ENCODE assay signal across 30 cellular contexts in the genomic region with DNA sequence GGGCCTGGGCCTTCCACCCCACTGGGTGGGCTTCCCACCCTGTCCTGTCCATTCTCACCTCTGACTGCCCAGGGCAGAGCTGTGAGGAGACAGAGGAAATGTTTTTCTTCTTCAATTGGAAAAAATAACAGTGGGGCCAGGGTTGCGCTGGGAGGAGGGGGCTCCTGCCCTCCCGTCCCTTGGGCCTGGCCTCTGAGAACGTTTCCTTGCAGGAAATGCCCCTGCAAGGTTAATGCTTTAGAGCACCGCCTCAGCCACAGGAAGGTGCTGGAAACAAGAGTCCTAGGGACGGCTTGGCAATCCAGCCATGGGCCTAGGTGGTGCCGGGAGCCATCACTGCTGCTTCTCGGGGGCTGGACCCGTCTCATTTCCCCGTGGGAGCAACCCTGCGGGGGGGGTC. TPM values are rescaled to one million over a fixed set of nuclear protein-coding genes. Genes with fewer than 3 reads are reported as not detected.
DNase-seq lines count a peak whose midpoint lies in the region; ATAC-seq and TF ChIP-seq lines count a peak whose summit lies in the region.
"Had no signal": no experiment of that assay in that cellular context is flagged by ENCODE, and none has a peak within 500 bp of the region (broad histone marks: within the 10 kb centered on the region; RNA-seq: fewer than 3 reads in every experiment).

No MANE protein-coding gene starts in this region.

- ATAC-seq in Right ventricle myocardium superior (ENCODE audit: poor library complexity) (no peak), left ventricle myocardium superior (no peak), upper lobe of right lung (no peak), GM21390 (IDR thresholded peaks at IDR 0.05; ENCODE audit: unreplicated experiment) (no peak)
- ATAC-seq: activated T-helper 17 cell treated with anti-CD3 and anti-CD28 coated beads, Interleukin-2, amount 50 U/mL, for 72 hours; natural killer cell; stimulated activated naive B cell treated with anti-CD40 and anti-IgM and Interleukin-4, amounts not matched to agents 10 μg/mL and 1 μg/mL and 100 μg/mL, for 72 hours had no signal

- H3K27ac Mint-ChIP-seq in neural crest cell (ENCODE audit: unreplicated experiment) = no peak overlapping the region
- no peak overlapping the region for H3K27ac Mint-ChIP-seq in activated CD4-positive, alpha-beta T cell treated with anti-CD3 and anti-CD28 coated beads, Interleukin-2, amount 10 ng/mL, durations not matched to agents 7 days and 5 days
- H3K27ac Mint-ChIP-seq: activated CD4-positive, alpha-beta T cell treated with anti-CD3 and anti-CD28 coated beads, Interleukin-2, amount 10 ng/mL, durations not matched to agents 24 days and 14 days; activated naive CD8-positive, alpha-beta T cell; activated T-helper 17 cell treated with anti-CD3 and anti-CD28 coated beads, Interleukin-2, amount 50 U/mL, for 72 hours; B cell; stimulated activated naive B cell treated with anti-CD40 and anti-IgM and Interleukin-4, amounts not matched to agents 10 μg/mL and 1 μg/mL and 100 μg/mL, for 72 hours; T-helper 1 cell treated with Interleukin-12 subunit alpha and Interleukin-12 subunit beta and Interleukin-4 antibody, amounts not matched to agents 30 μg/mL and 1 μg/mL, for 36 hours had no signal

- H3K36me3 Mint-ChIP-seq in neural crest cell (ENCODE audit: low read depth) = no peaks in the 10 kb centered on the region
- H3K36me3 Mint-ChIP-seq in activated CD4-positive, alpha-beta T cell treated with anti-CD3 and anti-CD28 coated beads, Interleukin-2, amount 10 ng/mL, durations not matched to agents 7 days and 5 days (ENCODE audit: low read depth) = no peaks in the 10 kb centered on the region
- H3K36me3 Mint-ChIP-seq: activated naive CD8-positive, alpha-beta T cell; natural killer cell had no signal

- POLR2A ChIA-PET in activated CD4-positive, alpha-beta T cell treated with anti-CD3 and anti-CD28 coated beads, Interleukin-2, amount 10 ng/mL, durations not matched to agents 7 days and 5 days (lab: Charles Lee) = no interaction called here

- H3K27me3 ChIP-seq in esophagus muscularis mucosa = peaks cover 0 to 11% (median 5%) of the 10 kb centered on the region in 4 donors
- no peaks in the 10 kb centered on the region for H3K27me3 ChIP-seq in upper lobe of right lung
- H3K27me3 ChIP-seq: SJSA1 had no signal

- peak overlapping the region; percentile 66 for H3K4me3 Mint-ChIP-seq in neural crest cell
- H3K4me3 Mint-ChIP-seq in activated CD4-positive, alpha-beta T cell treated with anti-CD3 and anti-CD28 coated beads, Interleukin-2, amount 10 ng/mL, durations not matched to agents 7 days and 5 days = no peak overlapping the region
- H3K4me3 Mint-ChIP-seq: activated CD4-positive, alpha-beta T cell treated with anti-CD3 and anti-CD28 coated beads, Interleukin-2, amount 10 ng/mL, durations not matched to agents 24 days and 14 days; activated naive CD8-positive, alpha-beta T cell; activated T-helper 17 cell treated with anti-CD3 and anti-CD28 coated beads, Interleukin-2, amount 50 U/mL, for 72 hours; B cell; stimulated activated naive B cell treated with anti-CD40 and anti-IgM and Interleukin-4, amounts not matched to agents 10 μg/mL and 1 μg/mL and 100 μg/mL, for 72 hours; T-helper 1 cell treated with Interleukin-12 subunit alpha and Interleukin-12 subunit beta and Interleukin-4 antibody, amounts not matched to agents 30 μg/mL and 1 μg/mL, for 36 hours had no signal

- CTCF ChIA-PET in activated CD4-positive, alpha-beta T cell treated with anti-CD3 and anti-CD28 coated beads, Interleukin-2, amount 10 ng/mL, durations not matched to agents 7 days and 5 days (lab: Charles Lee) = no interaction called here

- H3K4me1 ChIP-seq in esophagus muscularis mucosa (peaks cover 67 to 85% (median 83%) of the 10 kb centered on the region in 4 donors), upper lobe of right lung (peaks cover 58% of the 10 kb centered on the region)
- H3K4me1 ChIP-seq: prostate gland had no signal

- 52% methylated on average over 10 of the region's 10 CpGs for WGBS in esophagus muscularis mucosa

- no peaks in the 10 kb centered on the region for H3K9me3 Mint-ChIP-seq in neural crest cell
- H3K9me3 Mint-ChIP-seq in activated CD4-positive, alpha-beta T cell treated with anti-CD3 and anti-CD28 coated beads, Interleukin-2, amount 10 ng/mL, durations not matched to agents 7 days and 5 days = no peaks in the 10 kb centered on the region
- H3K9me3 Mint-ChIP-seq: activated CD4-positive, alpha-beta T cell treated with anti-CD3 and anti-CD28 coated beads, Interleukin-2, amount 10 ng/mL, durations not matched to agents 24 days and 14 days; activated T-helper 17 cell treated with anti-CD3 and anti-CD28 coated beads, Interleukin-2, amount 50 U/mL, for 72 hours; natural killer cell; stimulated activated naive B cell treated with anti-CD40 and anti-IgM and Interleukin-4, amounts not matched to agents 10 μg/mL and 1 μg/mL and 100 μg/mL, for 72 hours; T-helper 1 cell treated with Interleukin-12 subunit alpha and Interleukin-12 subunit beta and Interleukin-4 antibody, amounts not matched to agents 30 μg/mL and 1 μg/mL, for 36 hours had no signal

- H3K36me3 ChIP-seq in esophagus muscularis mucosa (no peaks in the 10 kb centered on the region), upper lobe of right lung (no peaks in the 10 kb centered on the region)
- H3K36me3 ChIP-seq: Peyer's patch, prostate gland, thoracic aorta had no signal

- no peak for TF ChIP-seq POLR2A in esophagus muscularis mucosa (IDR thresholded peaks at IDR 0.05; ENCODE audit: low read depth)

- H3K4me3 ChIP-seq in esophagus muscularis mucosa (no peak overlapping the region), upper lobe of right lung (no peak overlapping the region)
- H3K4me3 ChIP-seq: Peyer's patch, prostate gland, SJSA1, skin epidermis, thoracic aorta had no signal

- no peak for TF ChIP-seq EP300 in esophagus muscularis mucosa (IDR thresholded peaks at IDR 0.05)

- TF ChIP-seq CTCF in esophagus muscularis mucosa (IDR thresholded peaks at IDR 0.05) = no peak
- no peak for TF ChIP-seq CTCF in neural crest cell (conservative IDR thresholded peaks at IDR 0.05)
- no peak for TF ChIP-seq CTCF in upper lobe of right lung (IDR thresholded peaks at IDR 0.05)

- intact Hi-C loops in Right ventricle myocardium superior (cut with DNase I) (no loop called here), left ventricle myocardium superior (cut with micrococcal nuclease) (no loop called here), esophagus muscularis mucosa (cut with DNase I) (no loop called here), upper lobe of right lung (cut with DNase I) (no loop called here)

- peaks cover 25% of the 10 kb centered on the region for H3K27me3 Mint-ChIP-seq in neural crest cell (ENCODE audit: low read depth)
- H3K27me3 Mint-ChIP-seq in activated CD4-positive, alpha-beta T cell treated with anti-CD3 and anti-CD28 coated beads, Interleukin-2, amount 10 ng/mL, durations not matched to agents 7 days and 5 days = peaks cover 32% of the 10 kb centered on the region

- peaks cover 44% of the 10 kb centered on the region for H3K4me1 Mint-ChIP-seq in neural crest cell
- H3K4me1 Mint-ChIP-seq in activated CD4-positive, alpha-beta T cell treated with anti-CD3 and anti-CD28 coated beads, Interleukin-2, amount 10 ng/mL, durations not matched to agents 7 days and 5 days = peaks cover 11% of the 10 kb centered on the region
- H3K4me1 Mint-ChIP-seq: activated T-helper 17 cell treated with anti-CD3 and anti-CD28 coated beads, Interleukin-2, amount 50 U/mL, for 72 hours had no signal

- H3K9me3 ChIP-seq in esophagus muscularis mucosa (no peaks in the 10 kb centered on the region), upper lobe of right lung (no peaks in the 10 kb centered on the region)
- H3K9me3 ChIP-seq: Peyer's patch, prostate gland, thoracic aorta had no signal

- H3K27ac ChIP-seq in esophagus muscularis mucosa (replicated peaks in 1 of 4) (peak overlapping the region in 3 of 4 donors; percentile 1 to 58 (median 44)), upper lobe of right lung (peak overlapping the region; percentile 47)
- H3K27ac ChIP-seq: HL-60, Peyer's patch, prostate gland, SJSA1, VCaP had no signal

- in situ Hi-C loops in G401 (cut with HindIII; ENCODE audit: low sequenced_read_pairs) = no loop called here

- DNase-seq in Right ventricle myocardium superior (peak; percentile 32), left ventricle myocardium superior (no peak), esophagus muscularis mucosa (ENCODE audit: extremely low spot score) (no peak), neural crest cell (ENCODE audit: low read depth, low spot score) (no peak), upper lobe of right lung (no peak), G401 (ENCODE audit: low spot score) (no peak)
- DNase-seq in activated CD4-positive, alpha-beta T cell treated with anti-CD3 and anti-CD28 coated beads, Interleukin-2, amount 10 ng/mL, durations not matched to agents 7 days and 5 days = no peak
- DNase-seq: 8988T; activated CD4-positive, alpha-beta T cell treated with anti-CD3 and anti-CD28 coated beads, Interleukin-2, amount 10 ng/mL, durations not matched to agents 24 days and 14 days; COR-L47; DND-41; effector CD8-positive, alpha-beta T cell; H7; midbrain; natural killer cell; NCI-H510A; Peyer's patch; stimulated activated CD4-positive, alpha-beta T cell treated with anti-CD3 and anti-CD28 coated beads, Interleukin-2, amount 100 ng/mL, for 24 hours; stimulated activated naive B cell treated with anti-CD40 and anti-IgM and Interleukin-4, amounts not matched to agents 10 μg/mL and 1 μg/mL and 100 μg/mL, for 72 hours had no signal

RNA-seq across cellular contexts. Expression of a gene that starts 3.8 kb away (rescaled TPM):
- 53.1 TPM for total RNA-seq in Right ventricle myocardium superior
- 56.6 TPM for total RNA-seq in left ventricle myocardium superior
- 10 to 100 TPM; 50.5 to 89.9 (median 76.6) TPM for total RNA-seq in esophagus muscularis mucosa
- 39.4 and 44.3 TPM in 2 replicates for total RNA-seq in neural crest cell
- total RNA-seq in upper lobe of right lung = 284 TPM
- total RNA-seq in activated CD4-positive, alpha-beta T cell treated with anti-CD3 and anti-CD28 coated beads, Interleukin-2, amount 10 ng/mL, durations not matched to agents 7 days and 5 days = 1 to 10 TPM; 1.2 to 1.4 TPM
- 21.2 and 54.7 TPM in 2 replicates for total RNA-seq in G401 (2014; rRNA removed; shearing (Covaris generic))
